30 cellular contexts compared by ENCODE assay signal in genomic region chr10:129867780-129868179, GRCh38.
"Had no signal": no experiment of that assay in that cellular context is flagged by ENCODE, and none has a peak within 500 bp of the region (broad histone marks: within the 10 kb centered on the region; RNA-seq: fewer than 3 reads in every experiment).

No MANE protein-coding gene starts in this region.

- H3K27me3 ChIP-seq: adrenal gland, body of pancreas, esophagus squamous epithelium, gastroesophageal sphincter had no signal

- H3K4me1 ChIP-seq: adrenal gland, body of pancreas, esophagus squamous epithelium had no signal

- H3K4me1 Mint-ChIP-seq: activated CD8-positive, alpha-beta memory T cell treated with anti-CD3 and anti-CD28 coated beads, Interleukin-2, amount 10 ng/mL, durations not matched to agents 7 days and 5 days had no signal

- H3K4me3 Mint-ChIP-seq: activated CD4-positive, alpha-beta memory T cell treated with anti-CD3 and anti-CD28 coated beads for 36 hours; activated CD8-positive, alpha-beta memory T cell treated with anti-CD3 and anti-CD28 coated beads, Interleukin-2, amount 10 ng/mL, durations not matched to agents 7 days and 5 days; activated CD8-positive, alpha-beta T cell treated with anti-CD3 and anti-CD28 coated beads, Interleukin-2, amount 10 ng/mL, durations not matched to agents 7 days and 5 days; activated naive CD4-positive, alpha-beta T cell treated with anti-CD3 and anti-CD28 coated beads for 36 hours; activated naive CD4-positive, alpha-beta T cell treated with anti-CD3 and anti-CD28 coated beads, Interleukin-2, amount 50 U/mL, for 24 hours; activated naive CD8-positive, alpha-beta T cell treated with anti-CD3 and anti-CD28 coated beads for 36 hours; activated naive CD8-positive, alpha-beta T cell treated with anti-CD3 and anti-CD28 coated beads, Interleukin-2, amount 50 U/mL, for 24 hours; activated T-helper 1 cell treated with anti-CD3 and anti-CD28 coated beads, Interleukin-12 subunit alpha, Interleukin-12 subunit beta, Interleukin-2, Interleukin-4 antibody, amounts not matched to agents 30 ng/mL and 10 ng/mL and 1 ng/mL, durations not matched to agents 14 hours and 24 hours and 36 hours; effector memory CD8-positive, alpha-beta T cell; WTC11 had no signal

- H3K36me3 ChIP-seq: adrenal gland, esophagus squamous epithelium had no signal

- H3K27ac ChIP-seq: adrenal gland, body of pancreas, epithelial cell of prostate, esophagus squamous epithelium, gastroesophageal sphincter had no signal

- ATAC-seq: activated CD8-positive, alpha-beta memory T cell treated with anti-CD3 and anti-CD28 coated beads, Interleukin-2, amount 10 ng/mL, durations not matched to agents 7 days and 5 days; activated CD8-positive, alpha-beta T cell treated with anti-CD3 and anti-CD28 coated beads, Interleukin-2, amount 10 ng/mL, durations not matched to agents 7 days and 5 days; activated naive CD8-positive, alpha-beta T cell treated with anti-CD3 and anti-CD28 coated beads, Interleukin-2, amount 50 U/mL, for 24 hours; body of pancreas; effector memory CD8-positive, alpha-beta T cell; gastroesophageal sphincter had no signal

- H3K27me3 Mint-ChIP-seq: activated CD8-positive, alpha-beta memory T cell treated with anti-CD3 and anti-CD28 coated beads, Interleukin-2, amount 10 ng/mL, durations not matched to agents 7 days and 5 days; activated naive CD4-positive, alpha-beta T cell treated with anti-CD3 and anti-CD28 coated beads, Interleukin-2, amount 50 U/mL, for 24 hours; activated naive CD8-positive, alpha-beta T cell treated with anti-CD3 and anti-CD28 coated beads, Interleukin-2, amount 50 U/mL, for 24 hours had no signal

- H3K9me3 ChIP-seq: adrenal gland, body of pancreas, esophagus squamous epithelium, gastroesophageal sphincter had no signal

- H3K9me3 Mint-ChIP-seq: activated CD4-positive, alpha-beta memory T cell treated with anti-CD3 and anti-CD28 coated beads for 36 hours; activated naive CD4-positive, alpha-beta T cell treated with anti-CD3 and anti-CD28 coated beads for 36 hours; activated naive CD4-positive, alpha-beta T cell treated with anti-CD3 and anti-CD28 coated beads, Interleukin-2, amount 50 U/mL, for 24 hours; activated naive CD8-positive, alpha-beta T cell treated with anti-CD3 and anti-CD28 coated beads for 36 hours; activated naive CD8-positive, alpha-beta T cell treated with anti-CD3 and anti-CD28 coated beads, Interleukin-2, amount 50 U/mL, for 24 hours; activated T-helper 1 cell treated with anti-CD3 and anti-CD28 coated beads, Interleukin-12 subunit alpha, Interleukin-12 subunit beta, Interleukin-2, Interleukin-4 antibody, amounts not matched to agents 30 ng/mL and 10 ng/mL and 1 ng/mL, durations not matched to agents 14 hours and 24 hours and 36 hours; activated T-helper 2 cell treated with anti-CD3 and anti-CD28 coated beads, Interferon-gamma antibody, Interleukin-2, Interleukin-4, amounts not matched to agents 10 μg/mL and 5 μg/mL and 100 μg/mL, durations not matched to agents 14 hours and 24 hours and 36 hours; effector memory CD8-positive, alpha-beta T cell; WTC11 had no signal

- H3K27ac Mint-ChIP-seq: activated CD4-positive, alpha-beta memory T cell treated with anti-CD3 and anti-CD28 coated beads for 36 hours; activated CD8-positive, alpha-beta memory T cell treated with anti-CD3 and anti-CD28 coated beads, Interleukin-2, amount 10 ng/mL, durations not matched to agents 7 days and 5 days; activated CD8-positive, alpha-beta T cell treated with anti-CD3 and anti-CD28 coated beads, Interleukin-2, amount 10 ng/mL, durations not matched to agents 7 days and 5 days; activated naive CD4-positive, alpha-beta T cell treated with anti-CD3 and anti-CD28 coated beads for 36 hours; activated naive CD4-positive, alpha-beta T cell treated with anti-CD3 and anti-CD28 coated beads, Interleukin-2, amount 50 U/mL, for 24 hours; activated naive CD8-positive, alpha-beta T cell treated with anti-CD3 and anti-CD28 coated beads for 36 hours; activated naive CD8-positive, alpha-beta T cell treated with anti-CD3 and anti-CD28 coated beads, Interleukin-2, amount 50 U/mL, for 24 hours; activated T-helper 1 cell treated with anti-CD3 and anti-CD28 coated beads, Interleukin-12 subunit alpha, Interleukin-12 subunit beta, Interleukin-2, Interleukin-4 antibody, amounts not matched to agents 30 ng/mL and 10 ng/mL and 1 ng/mL, durations not matched to agents 14 hours and 24 hours and 36 hours; activated T-helper 2 cell treated with anti-CD3 and anti-CD28 coated beads, Interferon-gamma antibody, Interleukin-2, Interleukin-4, amounts not matched to agents 10 μg/mL and 5 μg/mL and 100 μg/mL, durations not matched to agents 14 hours and 24 hours and 36 hours; effector memory CD8-positive, alpha-beta T cell; WTC11 had no signal

- H3K4me3 ChIP-seq: adrenal gland, body of pancreas, esophagus squamous epithelium, gastroesophageal sphincter had no signal

- DNase-seq: activated CD4-positive, alpha-beta memory T cell treated with anti-CD3 and anti-CD28 coated beads for 36 hours; activated CD4-positive, alpha-beta T cell treated with anti-CD3 and anti-CD28 coated beads for 48 hours; activated CD8-positive, alpha-beta memory T cell treated with anti-CD3 and anti-CD28 coated beads, Interleukin-2, amount 10 ng/mL, durations not matched to agents 7 days and 5 days; activated CD8-positive, alpha-beta memory T cell treated with anti-CD3 and anti-CD28 coated beads, Interleukin-2, amount 50 U/mL, for 4 hours; activated CD8-positive, alpha-beta T cell treated with anti-CD3 and anti-CD28 coated beads, Interleukin-2, amount 10 ng/mL, durations not matched to agents 7 days and 5 days; activated effector memory CD4-positive, alpha-beta T cell treated with anti-CD3 and anti-CD28 coated beads, Interleukin-2, amount 50 U/mL, for 16 hours; activated naive CD4-positive, alpha-beta T cell treated with anti-CD3 and anti-CD28 coated beads for 36 hours; activated naive CD8-positive, alpha-beta T cell treated with anti-CD3 and anti-CD28 coated beads for 36 hours; activated naive CD8-positive, alpha-beta T cell treated with anti-CD3 and anti-CD28 coated beads, Interleukin-2, amount 50 U/mL, for 24 hours; activated T-cell treated with anti-CD3 and anti-CD28 coated beads, Interleukin-2, amount 50 U/mL, for 1 hour; activated T-cell treated with anti-CD3 and anti-CD28 coated beads, Interleukin-2, amount 50 U/mL, for 48 hours; adrenal gland; amygdala; aorta; body of pancreas; caudate nucleus; cortex of kidney; dermis blood vessel endothelial cell; effector CD4-positive, alpha-beta T cell; effector memory CD8-positive, alpha-beta T cell; esophagus squamous epithelium; foreskin melanocyte; head of caudate nucleus; T-helper 2 cell had no signal

- H3K36me3 Mint-ChIP-seq: activated CD4-positive, alpha-beta memory T cell treated with anti-CD3 and anti-CD28 coated beads for 36 hours; activated CD8-positive, alpha-beta memory T cell treated with anti-CD3 and anti-CD28 coated beads, Interleukin-2, amount 10 ng/mL, durations not matched to agents 7 days and 5 days; activated naive CD4-positive, alpha-beta T cell treated with anti-CD3 and anti-CD28 coated beads, Interleukin-2, amount 50 U/mL, for 24 hours; activated naive CD8-positive, alpha-beta T cell treated with anti-CD3 and anti-CD28 coated beads for 36 hours; WTC11 had no signal
